1 cellular context compared by ENCODE assay signal in the genomic region with DNA sequence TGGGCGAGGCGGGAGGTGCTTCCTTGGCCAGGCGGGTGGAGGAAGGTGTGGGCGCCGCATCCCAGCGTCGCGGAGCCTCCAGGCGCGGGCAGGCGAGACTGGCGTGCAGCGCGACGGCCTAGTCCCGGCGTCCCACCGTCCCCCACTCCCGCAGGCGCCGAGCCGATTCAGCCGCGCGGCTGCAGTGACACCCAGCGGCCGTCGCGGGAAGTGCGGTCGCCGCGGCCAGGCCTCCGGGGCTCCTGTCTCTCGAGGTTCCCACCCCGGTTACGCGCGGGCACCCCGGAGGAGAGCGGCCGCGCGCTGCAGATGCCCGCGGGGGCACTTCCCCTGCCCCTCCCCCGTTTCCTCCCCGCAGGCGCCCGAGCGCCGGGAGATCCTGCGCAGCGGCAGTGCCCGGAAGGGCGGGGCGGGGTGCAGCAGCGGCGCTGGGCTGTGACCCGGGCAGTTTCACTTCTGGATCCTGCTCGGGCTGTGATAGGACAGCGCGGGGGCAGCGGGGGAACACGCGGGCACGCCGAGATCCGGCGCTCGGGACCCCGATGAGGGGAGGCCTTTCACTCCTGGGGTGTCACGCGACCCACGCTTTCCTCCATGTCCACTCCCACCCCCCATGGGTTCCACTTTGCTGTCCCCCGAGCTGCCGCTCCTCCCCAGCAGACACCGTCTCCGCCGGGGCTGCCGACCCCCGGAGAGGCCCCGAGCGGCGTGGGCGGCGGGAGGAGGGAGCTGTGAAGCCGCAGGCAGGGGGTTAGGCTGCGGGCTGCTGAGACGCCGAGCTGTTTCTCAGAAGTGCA.
TF ChIP-seq lines count a peak whose summit lies in the region.

No MANE protein-coding gene starts in this region.

TF ChIP-seq in GM12878, 131 proteins besides CTCF, POLR2A, EP300 and RAD21 (continued from another document and continues in another):
- TF ChIP-seq MXI1 (IDR thresholded peaks at IDR 0.05; ENCODE audit: low read depth, low read length), result no peak; the same call in 1 of the 2 replicates
- TF ChIP-seq ETV6 (conservative IDR thresholded peaks at IDR 0.05 in 1 of 2, IDR thresholded peaks at IDR 0.05 in 1 of 2; ENCODE audit: borderline replicate concordance in 1 of 2, low read depth in 1 of 2), result peak in 1 of 2 experiments; percentile 94; a peak in 2 of 4 replicates
- TF ChIP-seq, protein P1, sequence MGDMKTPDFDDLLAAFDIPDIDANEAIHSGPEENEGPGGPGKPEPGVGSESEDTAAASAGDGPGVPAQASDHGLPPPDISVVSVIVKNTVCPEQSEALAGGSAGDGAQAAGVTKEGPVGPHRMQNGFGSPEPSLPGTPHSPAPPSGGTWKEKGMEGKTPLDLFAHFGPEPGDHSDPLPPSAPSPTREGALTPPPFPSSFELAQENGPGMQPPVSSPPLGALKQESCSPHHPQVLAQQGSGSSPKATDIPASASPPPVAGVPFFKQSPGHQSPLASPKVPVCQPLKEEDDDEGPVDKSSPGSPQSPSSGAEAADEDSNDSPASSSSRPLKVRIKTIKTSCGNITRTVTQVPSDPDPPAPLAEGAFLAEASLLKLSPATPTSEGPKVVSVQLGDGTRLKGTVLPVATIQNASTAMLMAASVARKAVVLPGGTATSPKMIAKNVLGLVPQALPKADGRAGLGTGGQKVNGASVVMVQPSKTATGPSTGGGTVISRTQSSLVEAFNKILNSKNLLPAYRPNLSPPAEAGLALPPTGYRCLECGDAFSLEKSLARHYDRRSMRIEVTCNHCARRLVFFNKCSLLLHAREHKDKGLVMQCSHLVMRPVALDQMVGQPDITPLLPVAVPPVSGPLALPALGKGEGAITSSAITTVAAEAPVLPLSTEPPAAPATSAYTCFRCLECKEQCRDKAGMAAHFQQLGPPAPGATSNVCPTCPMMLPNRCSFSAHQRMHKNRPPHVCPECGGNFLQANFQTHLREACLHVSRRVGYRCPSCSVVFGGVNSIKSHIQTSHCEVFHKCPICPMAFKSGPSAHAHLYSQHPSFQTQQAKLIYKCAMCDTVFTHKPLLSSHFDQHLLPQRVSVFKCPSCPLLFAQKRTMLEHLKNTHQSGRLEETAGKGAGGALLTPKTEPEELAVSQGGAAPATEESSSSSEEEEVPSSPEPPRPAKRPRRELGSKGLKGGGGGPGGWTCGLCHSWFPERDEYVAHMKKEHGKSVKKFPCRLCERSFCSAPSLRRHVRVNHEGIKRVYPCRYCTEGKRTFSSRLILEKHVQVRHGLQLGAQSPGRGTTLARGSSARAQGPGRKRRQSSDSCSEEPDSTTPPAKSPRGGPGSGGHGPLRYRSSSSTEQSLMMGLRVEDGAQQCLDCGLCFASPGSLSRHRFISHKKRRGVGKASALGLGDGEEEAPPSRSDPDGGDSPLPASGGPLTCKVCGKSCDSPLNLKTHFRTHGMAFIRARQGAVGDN (IDR thresholded peaks at IDR 0.05), result peak; percentile 68
- TF ChIP-seq WRNIP1 (IDR thresholded peaks at IDR 0.05; ENCODE audit: borderline replicate concordance, low read depth, low read length), result no peak
- TF ChIP-seq ZBED1 (IDR thresholded peaks at IDR 0.05; ENCODE audit: borderline replicate concordance), result peak; percentile 57; the same call in 1 of the 2 replicates
- TF ChIP-seq PAX5 (IDR thresholded peaks at IDR 0.05; ENCODE audit: borderline replicate concordance, low read depth, low read length), result peak; percentile 70
- TF ChIP-seq POU2F2 (IDR thresholded peaks at IDR 0.05; ENCODE audit: borderline replicate concordance, low read depth, low read length), result peak; percentile 51; the same call in 2 of the 3 replicates
- TF ChIP-seq BHLHE40 (IDR thresholded peaks at IDR 0.05; ENCODE audit: borderline replicate concordance in 1 of 2, low read depth in 2 of 2, low read length in 1 of 2), result peak; percentile 93 to 96
- TF ChIP-seq IRF4 (IDR thresholded peaks at IDR 0.05; ENCODE audit: low read depth, low read length), result peak; percentile 51
- TF ChIP-seq, protein P2, sequence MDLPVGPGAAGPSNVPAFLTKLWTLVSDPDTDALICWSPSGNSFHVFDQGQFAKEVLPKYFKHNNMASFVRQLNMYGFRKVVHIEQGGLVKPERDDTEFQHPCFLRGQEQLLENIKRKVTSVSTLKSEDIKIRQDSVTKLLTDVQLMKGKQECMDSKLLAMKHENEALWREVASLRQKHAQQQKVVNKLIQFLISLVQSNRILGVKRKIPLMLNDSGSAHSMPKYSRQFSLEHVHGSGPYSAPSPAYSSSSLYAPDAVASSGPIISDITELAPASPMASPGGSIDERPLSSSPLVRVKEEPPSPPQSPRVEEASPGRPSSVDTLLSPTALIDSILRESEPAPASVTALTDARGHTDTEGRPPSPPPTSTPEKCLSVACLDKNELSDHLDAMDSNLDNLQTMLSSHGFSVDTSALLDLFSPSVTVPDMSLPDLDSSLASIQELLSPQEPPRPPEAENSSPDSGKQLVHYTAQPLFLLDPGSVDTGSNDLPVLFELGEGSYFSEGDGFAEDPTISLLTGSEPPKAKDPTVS (IDR thresholded peaks at IDR 0.05; ENCODE audit: low read depth, low read length), result no peak
- TF ChIP-seq, protein P3, sequence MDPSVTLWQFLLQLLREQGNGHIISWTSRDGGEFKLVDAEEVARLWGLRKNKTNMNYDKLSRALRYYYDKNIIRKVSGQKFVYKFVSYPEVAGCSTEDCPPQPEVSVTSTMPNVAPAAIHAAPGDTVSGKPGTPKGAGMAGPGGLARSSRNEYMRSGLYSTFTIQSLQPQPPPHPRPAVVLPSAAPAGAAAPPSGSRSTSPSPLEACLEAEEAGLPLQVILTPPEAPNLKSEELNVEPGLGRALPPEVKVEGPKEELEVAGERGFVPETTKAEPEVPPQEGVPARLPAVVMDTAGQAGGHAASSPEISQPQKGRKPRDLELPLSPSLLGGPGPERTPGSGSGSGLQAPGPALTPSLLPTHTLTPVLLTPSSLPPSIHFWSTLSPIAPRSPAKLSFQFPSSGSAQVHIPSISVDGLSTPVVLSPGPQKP (IDR thresholded peaks at IDR 0.05; ENCODE audit: low read depth, low read length), result peak; percentile 40; the same call in 1 of the 2 replicates
- TF ChIP-seq, protein P4, sequence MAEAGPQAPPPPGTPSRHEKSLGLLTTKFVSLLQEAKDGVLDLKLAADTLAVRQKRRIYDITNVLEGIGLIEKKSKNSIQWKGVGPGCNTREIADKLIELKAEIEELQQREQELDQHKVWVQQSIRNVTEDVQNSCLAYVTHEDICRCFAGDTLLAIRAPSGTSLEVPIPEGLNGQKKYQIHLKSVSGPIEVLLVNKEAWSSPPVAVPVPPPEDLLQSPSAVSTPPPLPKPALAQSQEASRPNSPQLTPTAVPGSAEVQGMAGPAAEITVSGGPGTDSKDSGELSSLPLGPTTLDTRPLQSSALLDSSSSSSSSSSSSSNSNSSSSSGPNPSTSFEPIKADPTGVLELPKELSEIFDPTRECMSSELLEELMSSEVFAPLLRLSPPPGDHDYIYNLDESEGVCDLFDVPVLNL (IDR thresholded peaks at IDR 0.05; ENCODE audit: low read depth, low read length), result peak; percentile 47; the same call in 1 of the 2 replicates
- TF ChIP-seq RBBP5 (conservative IDR thresholded peaks at IDR 0.05), result no peak
- peak; percentile 44; the same call in 1 of the 2 replicates for TF ChIP-seq CREM (IDR thresholded peaks at IDR 0.05; ENCODE audit: low read depth)
- TF ChIP-seq, protein P5, sequence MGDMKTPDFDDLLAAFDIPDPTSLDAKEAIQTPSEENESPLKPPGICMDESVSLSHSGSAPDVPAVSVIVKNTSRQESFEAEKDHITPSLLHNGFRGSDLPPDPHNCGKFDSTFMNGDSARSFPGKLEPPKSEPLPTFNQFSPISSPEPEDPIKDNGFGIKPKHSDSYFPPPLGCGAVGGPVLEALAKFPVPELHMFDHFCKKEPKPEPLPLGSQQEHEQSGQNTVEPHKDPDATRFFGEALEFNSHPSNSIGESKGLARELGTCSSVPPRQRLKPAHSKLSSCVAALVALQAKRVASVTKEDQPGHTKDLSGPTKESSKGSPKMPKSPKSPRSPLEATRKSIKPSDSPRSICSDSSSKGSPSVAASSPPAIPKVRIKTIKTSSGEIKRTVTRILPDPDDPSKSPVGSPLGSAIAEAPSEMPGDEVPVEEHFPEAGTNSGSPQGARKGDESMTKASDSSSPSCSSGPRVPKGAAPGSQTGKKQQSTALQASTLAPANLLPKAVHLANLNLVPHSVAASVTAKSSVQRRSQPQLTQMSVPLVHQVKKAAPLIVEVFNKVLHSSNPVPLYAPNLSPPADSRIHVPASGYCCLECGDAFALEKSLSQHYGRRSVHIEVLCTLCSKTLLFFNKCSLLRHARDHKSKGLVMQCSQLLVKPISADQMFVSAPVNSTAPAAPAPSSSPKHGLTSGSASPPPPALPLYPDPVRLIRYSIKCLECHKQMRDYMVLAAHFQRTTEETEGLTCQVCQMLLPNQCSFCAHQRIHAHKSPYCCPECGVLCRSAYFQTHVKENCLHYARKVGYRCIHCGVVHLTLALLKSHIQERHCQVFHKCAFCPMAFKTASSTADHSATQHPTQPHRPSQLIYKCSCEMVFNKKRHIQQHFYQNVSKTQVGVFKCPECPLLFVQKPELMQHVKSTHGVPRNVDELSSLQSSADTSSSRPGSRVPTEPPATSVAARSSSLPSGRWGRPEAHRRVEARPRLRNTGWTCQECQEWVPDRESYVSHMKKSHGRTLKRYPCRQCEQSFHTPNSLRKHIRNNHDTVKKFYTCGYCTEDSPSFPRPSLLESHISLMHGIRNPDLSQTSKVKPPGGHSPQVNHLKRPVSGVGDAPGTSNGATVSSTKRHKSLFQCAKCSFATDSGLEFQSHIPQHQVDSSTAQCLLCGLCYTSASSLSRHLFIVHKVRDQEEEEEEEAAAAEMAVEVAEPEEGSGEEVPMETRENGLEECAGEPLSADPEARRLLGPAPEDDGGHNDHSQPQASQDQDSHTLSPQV (IDR thresholded peaks at IDR 0.05), result peak; percentile 90
- peak; percentile 78 for TF ChIP-seq TBL1XR1 (IDR thresholded peaks at IDR 0.05; ENCODE audit: low read depth, low read length)
- TF ChIP-seq ESRRA (IDR thresholded peaks at IDR 0.05; ENCODE audit: low read length), result peak; percentile 17; the same call in 1 of the 2 replicates
- TF ChIP-seq SP1 (IDR thresholded peaks at IDR 0.05; ENCODE audit: low read depth, low read length), result peak; percentile 22
- TF ChIP-seq, protein P6, sequence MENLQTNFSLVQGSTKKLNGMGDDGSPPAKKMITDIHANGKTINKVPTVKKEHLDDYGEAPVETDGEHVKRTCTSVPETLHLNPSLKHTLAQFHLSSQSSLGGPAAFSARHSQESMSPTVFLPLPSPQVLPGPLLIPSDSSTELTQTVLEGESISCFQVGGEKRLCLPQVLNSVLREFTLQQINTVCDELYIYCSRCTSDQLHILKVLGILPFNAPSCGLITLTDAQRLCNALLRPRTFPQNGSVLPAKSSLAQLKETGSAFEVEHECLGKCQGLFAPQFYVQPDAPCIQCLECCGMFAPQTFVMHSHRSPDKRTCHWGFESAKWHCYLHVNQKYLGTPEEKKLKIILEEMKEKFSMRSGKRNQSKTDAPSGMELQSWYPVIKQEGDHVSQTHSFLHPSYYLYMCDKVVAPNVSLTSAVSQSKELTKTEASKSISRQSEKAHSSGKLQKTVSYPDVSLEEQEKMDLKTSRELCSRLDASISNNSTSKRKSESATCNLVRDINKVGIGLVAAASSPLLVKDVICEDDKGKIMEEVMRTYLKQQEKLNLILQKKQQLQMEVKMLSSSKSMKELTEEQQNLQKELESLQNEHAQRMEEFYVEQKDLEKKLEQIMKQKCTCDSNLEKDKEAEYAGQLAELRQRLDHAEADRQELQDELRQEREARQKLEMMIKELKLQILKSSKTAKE (IDR thresholded peaks at IDR 0.05; ENCODE audit: low read depth, poor library complexity, severe bottlenecking), result peak; percentile 64
- peak; percentile 99 for TF ChIP-seq DPF2 (IDR thresholded peaks at IDR 0.05)
- no peak; the same call in 1 of the 2 replicates for TF ChIP-seq LARP7 (IDR thresholded peaks at IDR 0.05)
- TF ChIP-seq TCF12 (IDR thresholded peaks at IDR 0.05; ENCODE audit: low read depth, low read length), result peak; percentile 81
- peak; percentile 48 for TF ChIP-seq YY1 (IDR thresholded peaks at IDR 0.05; ENCODE audit: low read depth, low read length)
- peak; percentile 96 for TF ChIP-seq GATAD2B (conservative IDR thresholded peaks at IDR 0.05; ENCODE audit: low read depth)
- TF ChIP-seq FOXM1 (IDR thresholded peaks at IDR 0.05; ENCODE audit: low read depth, low read length), result peak; percentile 15; the same call in 1 of the 2 replicates
- TF ChIP-seq, protein P7, sequence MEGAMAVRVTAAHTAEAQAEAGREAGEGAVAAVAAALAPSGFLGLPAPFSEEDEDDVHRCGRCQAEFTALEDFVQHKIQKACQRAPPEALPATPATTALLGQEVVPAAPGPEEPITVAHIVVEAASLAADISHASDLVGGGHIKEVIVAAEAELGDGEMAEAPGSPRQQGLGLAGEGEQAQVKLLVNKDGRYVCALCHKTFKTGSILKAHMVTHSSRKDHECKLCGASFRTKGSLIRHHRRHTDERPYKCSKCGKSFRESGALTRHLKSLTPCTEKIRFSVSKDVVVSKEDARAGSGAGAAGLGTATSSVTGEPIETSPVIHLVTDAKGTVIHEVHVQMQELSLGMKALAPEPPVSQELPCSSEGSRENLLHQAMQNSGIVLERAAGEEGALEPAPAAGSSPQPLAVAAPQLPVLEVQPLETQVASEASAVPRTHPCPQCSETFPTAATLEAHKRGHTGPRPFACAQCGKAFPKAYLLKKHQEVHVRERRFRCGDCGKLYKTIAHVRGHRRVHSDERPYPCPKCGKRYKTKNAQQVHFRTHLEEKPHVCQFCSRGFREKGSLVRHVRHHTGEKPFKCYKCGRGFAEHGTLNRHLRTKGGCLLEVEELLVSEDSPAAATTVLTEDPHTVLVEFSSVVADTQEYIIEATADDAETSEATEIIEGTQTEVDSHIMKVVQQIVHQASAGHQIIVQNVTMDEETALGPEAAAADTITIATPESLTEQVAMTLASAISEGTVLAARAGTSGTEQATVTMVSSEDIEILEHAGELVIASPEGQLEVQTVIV (IDR thresholded peaks at IDR 0.05; ENCODE audit: borderline replicate concordance, partially characterized antibody), result no peak
- TF ChIP-seq, protein P8, sequence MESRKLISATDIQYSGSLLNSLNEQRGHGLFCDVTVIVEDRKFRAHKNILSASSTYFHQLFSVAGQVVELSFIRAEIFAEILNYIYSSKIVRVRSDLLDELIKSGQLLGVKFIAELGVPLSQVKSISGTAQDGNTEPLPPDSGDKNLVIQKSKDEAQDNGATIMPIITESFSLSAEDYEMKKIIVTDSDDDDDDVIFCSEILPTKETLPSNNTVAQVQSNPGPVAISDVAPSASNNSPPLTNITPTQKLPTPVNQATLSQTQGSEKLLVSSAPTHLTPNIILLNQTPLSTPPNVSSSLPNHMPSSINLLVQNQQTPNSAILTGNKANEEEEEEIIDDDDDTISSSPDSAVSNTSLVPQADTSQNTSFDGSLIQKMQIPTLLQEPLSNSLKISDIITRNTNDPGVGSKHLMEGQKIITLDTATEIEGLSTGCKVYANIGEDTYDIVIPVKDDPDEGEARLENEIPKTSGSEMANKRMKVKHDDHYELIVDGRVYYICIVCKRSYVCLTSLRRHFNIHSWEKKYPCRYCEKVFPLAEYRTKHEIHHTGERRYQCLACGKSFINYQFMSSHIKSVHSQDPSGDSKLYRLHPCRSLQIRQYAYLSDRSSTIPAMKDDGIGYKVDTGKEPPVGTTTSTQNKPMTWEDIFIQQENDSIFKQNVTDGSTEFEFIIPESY (IDR thresholded peaks at IDR 0.05), result no peak
- TF ChIP-seq MYC (IDR thresholded peaks at IDR 0.05; ENCODE audit: insufficient read depth, insufficient read length, insufficient replicate concordance, low read length, severe bottlenecking), result peak; percentile 12
- TF ChIP-seq PML (IDR thresholded peaks at IDR 0.05; ENCODE audit: low read length), result 0 out of 2 replicates have a peak, but pooled peaks have one; percentile 44
- no peak for TF ChIP-seq KAT2A (conservative IDR thresholded peaks at IDR 0.05; ENCODE audit: control insufficient read depth, low read depth, low read length)
- peak; percentile 63; the same call in 1 of the 2 replicates for TF ChIP-seq CREB1 (IDR thresholded peaks at IDR 0.05; ENCODE audit: low read depth)
- TF ChIP-seq ASH2L (IDR thresholded peaks at IDR 0.05; ENCODE audit: borderline replicate concordance, low read depth), result no peak
- TF ChIP-seq POLR2AphosphoS5 (IDR thresholded peaks at IDR 0.05; ENCODE audit: low read length), result peak; percentile 9; the same call in 1 of the 2 replicates
- 0 out of 2 replicates have a peak, but pooled peaks have one; percentile 18 for TF ChIP-seq JUND (IDR thresholded peaks at IDR 0.05; ENCODE audit: low read depth, low read length)
- TF ChIP-seq SPI1 (IDR thresholded peaks at IDR 0.05; ENCODE audit: borderline replicate concordance, insufficient read depth, low read depth, low read length), result peak; percentile 78
